Comparison of ENCODE assay signal across 24 cellular contexts in the genomic region with DNA sequence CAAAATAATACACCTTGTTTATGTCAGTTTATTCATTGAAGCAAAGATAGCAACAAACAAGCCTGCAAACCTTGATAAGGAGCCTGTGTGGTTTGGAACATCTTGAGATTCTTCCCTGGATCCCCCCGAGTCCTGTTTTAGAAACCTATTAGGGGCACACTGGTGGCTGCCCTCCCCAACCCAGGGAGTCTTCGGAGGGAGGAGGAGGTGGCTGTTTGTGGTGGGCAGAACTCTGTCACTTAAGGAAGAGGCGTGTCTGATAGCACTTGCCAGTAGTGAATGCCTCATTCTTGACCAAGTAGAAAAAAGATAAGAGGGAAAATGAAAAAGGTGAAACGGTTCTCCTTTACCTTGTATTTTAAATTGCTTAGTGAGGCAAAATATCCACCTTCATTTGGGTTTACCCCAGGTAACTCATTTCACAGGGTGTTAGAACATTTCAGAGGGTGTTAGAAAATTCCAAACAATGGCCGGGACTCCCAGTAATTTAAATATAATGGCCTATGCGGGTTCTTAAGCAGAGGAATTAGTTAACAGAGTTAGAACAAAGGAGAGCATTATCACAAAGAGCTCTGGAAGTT. TPM values are rescaled to one million over a fixed set of nuclear protein-coding genes. Genes with fewer than 3 reads are reported as not detected.
"Had no signal": no experiment of that assay in that cellular context is flagged by ENCODE, and none has a peak within 500 bp of the region (broad histone marks: within the 10 kb centered on the region; RNA-seq: fewer than 3 reads in every experiment).

No MANE protein-coding gene starts in this region.

- H3K36me3 ChIP-seq: cardiac muscle cell, left ventricle myocardium inferior, spleen, upper lobe of left lung had no signal

- H3K4me3 Mint-ChIP-seq: activated B cell treated with CpG ODN at 0.5 μM for 24 hours; activated CD4-positive, alpha-beta memory T cell treated with anti-CD3 and anti-CD28 coated beads, Interleukin-2, amount 10 ng/mL, durations not matched to agents 7 days and 5 days; activated naive CD8-positive, alpha-beta T cell treated with anti-CD3 and anti-CD28 coated beads, Interleukin-2, amount 10 ng/mL, durations not matched to agents 7 days and 5 days; activated T-helper 17 cell treated with anti-CD3 and anti-CD28 coated beads, Interleukin-2, amount 50 U/mL, for 72 hours; dendritic cell treated with granulocyte-macrophage colony-stimulating factor and Interleukin-4, amounts not matched to agents 40 ng/mL and 50 ng/mL, for 4 days; effector memory CD8-positive, alpha-beta T cell; naive thymus-derived CD4-positive, alpha-beta T cell; stimulated activated memory B cell treated with anti-CD40 and anti-IgM and Interleukin-4, amounts not matched to agents 10 μg/mL and 1 μg/mL and 100 μg/mL, for 72 hours; T-helper 1 cell treated with Interleukin-12 subunit alpha and Interleukin-12 subunit beta and Interleukin-4 antibody, amounts not matched to agents 30 μg/mL and 1 μg/mL, for 36 hours had no signal

- H3K9me3 ChIP-seq: spleen, testis, upper lobe of left lung had no signal

- H3K27ac Mint-ChIP-seq: activated B cell treated with CpG ODN at 0.5 μM for 24 hours; activated CD4-positive, alpha-beta memory T cell treated with anti-CD3 and anti-CD28 coated beads, Interleukin-2, amount 10 ng/mL, durations not matched to agents 7 days and 5 days; activated naive CD8-positive, alpha-beta T cell treated with anti-CD3 and anti-CD28 coated beads, Interleukin-2, amount 10 ng/mL, durations not matched to agents 7 days and 5 days; activated T-helper 17 cell treated with anti-CD3 and anti-CD28 coated beads, Interleukin-2, amount 50 U/mL, for 72 hours; dendritic cell treated with granulocyte-macrophage colony-stimulating factor and Interleukin-4, amounts not matched to agents 40 ng/mL and 50 ng/mL, for 4 days; effector memory CD8-positive, alpha-beta T cell; naive thymus-derived CD4-positive, alpha-beta T cell; stimulated activated memory B cell treated with anti-CD40 and anti-IgM and Interleukin-4, amounts not matched to agents 10 μg/mL and 1 μg/mL and 100 μg/mL, for 72 hours; T-helper 1 cell treated with Interleukin-12 subunit alpha and Interleukin-12 subunit beta and Interleukin-4 antibody, amounts not matched to agents 30 μg/mL and 1 μg/mL, for 36 hours had no signal

- H3K4me1 Mint-ChIP-seq: activated B cell treated with CpG ODN at 0.5 μM for 24 hours; activated CD4-positive, alpha-beta memory T cell treated with anti-CD3 and anti-CD28 coated beads, Interleukin-2, amount 10 ng/mL, durations not matched to agents 7 days and 5 days; activated naive CD8-positive, alpha-beta T cell treated with anti-CD3 and anti-CD28 coated beads, Interleukin-2, amount 10 ng/mL, durations not matched to agents 7 days and 5 days; activated T-helper 17 cell treated with anti-CD3 and anti-CD28 coated beads, Interleukin-2, amount 50 U/mL, for 72 hours; stimulated activated memory B cell treated with anti-CD40 and anti-IgM and Interleukin-4, amounts not matched to agents 10 μg/mL and 1 μg/mL and 100 μg/mL, for 72 hours had no signal

- H3K27me3 ChIP-seq: cardiac muscle cell, testis, upper lobe of left lung had no signal

- H3K27me3 Mint-ChIP-seq: dendritic cell treated with granulocyte-macrophage colony-stimulating factor and Interleukin-4, amounts not matched to agents 40 ng/mL and 50 ng/mL, for 4 days had no signal

- H3K36me3 Mint-ChIP-seq: activated naive CD8-positive, alpha-beta T cell treated with anti-CD3 and anti-CD28 coated beads, Interleukin-2, amount 10 ng/mL, durations not matched to agents 7 days and 5 days; naive thymus-derived CD4-positive, alpha-beta T cell; stimulated activated memory B cell treated with anti-CD40 and anti-IgM and Interleukin-4, amounts not matched to agents 10 μg/mL and 1 μg/mL and 100 μg/mL, for 72 hours had no signal

- H3K4me3 ChIP-seq: cardiac muscle cell, left ventricle myocardium inferior, spleen, testis, upper lobe of left lung had no signal

- H3K4me1 ChIP-seq: left ventricle myocardium inferior, spleen, testis, upper lobe of left lung had no signal

- H3K9me3 Mint-ChIP-seq: activated B cell treated with CpG ODN at 0.5 μM for 24 hours; activated CD4-positive, alpha-beta memory T cell treated with anti-CD3 and anti-CD28 coated beads, Interleukin-2, amount 10 ng/mL, durations not matched to agents 7 days and 5 days; activated naive CD8-positive, alpha-beta T cell treated with anti-CD3 and anti-CD28 coated beads, Interleukin-2, amount 10 ng/mL, durations not matched to agents 7 days and 5 days; activated T-helper 17 cell treated with anti-CD3 and anti-CD28 coated beads, Interleukin-2, amount 50 U/mL, for 72 hours; dendritic cell treated with granulocyte-macrophage colony-stimulating factor and Interleukin-4, amounts not matched to agents 40 ng/mL and 50 ng/mL, for 4 days; naive thymus-derived CD4-positive, alpha-beta T cell; stimulated activated memory B cell treated with anti-CD40 and anti-IgM and Interleukin-4, amounts not matched to agents 10 μg/mL and 1 μg/mL and 100 μg/mL, for 72 hours; T-helper 1 cell treated with Interleukin-12 subunit alpha and Interleukin-12 subunit beta and Interleukin-4 antibody, amounts not matched to agents 30 μg/mL and 1 μg/mL, for 36 hours had no signal

- H3K27ac ChIP-seq: cardiac muscle cell, epithelial cell of prostate, left ventricle myocardium inferior, spleen, testis, upper lobe of left lung had no signal

- ATAC-seq: activated T-helper 17 cell treated with anti-CD3 and anti-CD28 coated beads, Interleukin-2, amount 50 U/mL, for 72 hours; effector memory CD8-positive, alpha-beta T cell; naive thymus-derived CD4-positive, alpha-beta T cell; stimulated activated memory B cell treated with anti-CD40 and anti-IgM and Interleukin-4, amounts not matched to agents 10 μg/mL and 1 μg/mL and 100 μg/mL, for 72 hours had no signal

- DNase-seq: activated B cell treated with CpG ODN at 0.5 μM for 24 hours; activated CD4-positive, alpha-beta memory T cell treated with anti-CD3 and anti-CD28 coated beads, Interleukin-2, amount 10 ng/mL, durations not matched to agents 7 days and 5 days; activated CD4-positive, alpha-beta T cell treated with anti-CD3 and anti-CD28 coated beads for 48 hours; activated naive CD4-positive, alpha-beta T cell; activated naive CD8-positive, alpha-beta T cell treated with anti-CD3 and anti-CD28 coated beads, Interleukin-2, amount 10 ng/mL, durations not matched to agents 7 days and 5 days; activated T-cell treated with anti-CD3 and anti-CD28 coated beads, Interleukin-2, amount 50 U/mL, for 1 hour; amygdala; effector memory CD8-positive, alpha-beta T cell; foreskin melanocyte; glutamatergic neuron; left ventricle myocardium inferior; mammary epithelial cell; naive thymus-derived CD4-positive, alpha-beta T cell; nucleus accumbens; spleen; stimulated activated CD4-positive, alpha-beta T cell treated with anti-CD3 and anti-CD28 coated beads, Interleukin-4, amount 100 ng/mL, for 4 hours; testis; upper lobe of left lung had no signal

RNA-seq across cellular contexts. Expression of a gene that starts 10.4 kb away (rescaled TPM):
- total RNA-seq: activated B cell treated with CpG ODN at 0.5 μM for 24 hours had no signal
- polyA plus RNA-seq: mammary epithelial cell had no signal
